In genomic region chr2:105748564-105748963, GRCh38 we compare ENCODE assay signal across 11 cellular contexts. TPM values are rescaled to one million over a fixed set of nuclear protein-coding genes. Genes with fewer than 3 reads are reported as not detected.
DNase-seq lines count a peak whose midpoint lies in the region; ATAC-seq and TF ChIP-seq lines count a peak whose summit lies in the region.
"Had no signal": no experiment of that assay in that cellular context is flagged by ENCODE, and none has a peak within 500 bp of the region (broad histone marks: within the 10 kb centered on the region; RNA-seq: fewer than 3 reads in every experiment).

No MANE protein-coding gene starts in this region.

- H3K4me1 Mint-ChIP-seq in activated T-helper 17 cell treated with anti-CD3 and anti-CD28 coated beads, Interleukin-2, amount 50 U/mL, for 72 hours = peaks cover 48% of the 10 kb centered on the region

- no peak overlapping the region for H3K4me2 ChIP-seq in fibroblast of lung (ENCODE audit: extremely low read depth, insufficient read depth, low read length)

- no peak overlapping the region for H2AFZ ChIP-seq in fibroblast of lung (ENCODE audit: low read length)

- ATAC-seq in activated T-helper 17 cell treated with anti-CD3 and anti-CD28 coated beads, Interleukin-2, amount 50 U/mL, for 72 hours (replicated peaks) = no peak
- ATAC-seq in upper lobe of right lung = no peak

- no peaks in the 10 kb centered on the region for H3K36me3 ChIP-seq in fibroblast of lung (ENCODE audit: control insufficient read depth, insufficient read depth, low read length)
- H3K36me3 ChIP-seq in upper lobe of right lung = no peaks in the 10 kb centered on the region

- no peaks in the 10 kb centered on the region for H3K9me3 Mint-ChIP-seq in activated T-helper 17 cell treated with anti-CD3 and anti-CD28 coated beads, Interleukin-2, amount 50 U/mL, for 72 hours
- H3K9me3 Mint-ChIP-seq: H9 had no signal

- peaks cover 47% of the 10 kb centered on the region for H3K79me2 ChIP-seq in fibroblast of lung (ENCODE audit: control insufficient read depth, insufficient read depth, low read length)

- intact Hi-C loops in upper lobe of right lung (cut with DNase I) = no loop called here

- DNase-seq in activated effector memory CD4-positive, alpha-beta T cell treated with anti-CD3 and anti-CD28 coated beads, Interleukin-2, amount 50 U/mL, for 16 hours = peak; percentile 64
- DNase-seq in activated effector memory CD4-positive, alpha-beta T cell treated with Interleukin-2 at 50 U/mL for 16 hours = no peak
- DNase-seq in fibroblast of lung (ENCODE audit: low read depth in 2 of 2) (no peak), upper lobe of right lung (no peak), NCI-H345 treated with DMSO at 0.1 percent for 48 hours (lab: John Stamatoyannopoulos, UW; ENCODE audit: unreplicated experiment) (no peak), NK-92 (lab: John Stamatoyannopoulos, UW; ENCODE audit: unreplicated experiment) (no peak)
- no peak for DNase-seq in effector CD4-positive, alpha-beta T cell
- DNase-seq: GDM1, H9 had no signal

- H3K9ac ChIP-seq in fibroblast of lung (ENCODE audit: insufficient read depth, low read length) = no peak overlapping the region

- peaks cover 2% of the 10 kb centered on the region for H3K27me3 ChIP-seq in fibroblast of lung (ENCODE audit: control insufficient read depth, insufficient read depth, low read length)
- no peaks in the 10 kb centered on the region for H3K27me3 ChIP-seq in upper lobe of right lung
- H3K27me3 ChIP-seq: neutrophil had no signal

- H3K9me3 ChIP-seq in fibroblast of lung (ENCODE audit: control insufficient read depth, insufficient read depth, low read depth, low read length) (no peaks in the 10 kb centered on the region), upper lobe of right lung (no peaks in the 10 kb centered on the region)
- H3K9me3 ChIP-seq: neutrophil had no signal

- H3K4me3 Mint-ChIP-seq in activated T-helper 17 cell treated with anti-CD3 and anti-CD28 coated beads, Interleukin-2, amount 50 U/mL, for 72 hours = peak overlapping the region; percentile 98
- H3K4me3 Mint-ChIP-seq: H9 had no signal

- peak overlapping the region; percentile 98 for H3K27ac Mint-ChIP-seq in activated T-helper 17 cell treated with anti-CD3 and anti-CD28 coated beads, Interleukin-2, amount 50 U/mL, for 72 hours

- H4K20me1 ChIP-seq in fibroblast of lung (ENCODE audit: control insufficient read depth, extremely low read depth, insufficient read depth, low read length) = no peaks in the 10 kb centered on the region

- peak overlapping the region; percentile 34 for H3K27ac ChIP-seq in fibroblast of lung (ENCODE audit: insufficient read depth, low read length)
- H3K27ac ChIP-seq in upper lobe of right lung = no peak overlapping the region

- H3K27me3 Mint-ChIP-seq in activated T-helper 17 cell treated with anti-CD3 and anti-CD28 coated beads, Interleukin-2, amount 50 U/mL, for 72 hours = no peaks in the 10 kb centered on the region

- H3K4me3 ChIP-seq in fibroblast of lung (replicated peaks in 1 of 4; ENCODE audit: control extremely low read depth in 1 of 4, insufficient read depth in 1 of 4, low read depth in 3 of 4, low read length in 4 of 4) (no peak overlapping the region), upper lobe of right lung (no peak overlapping the region)

- TF ChIP-seq CTCF in fibroblast of lung (conservative IDR thresholded peaks at IDR 0.05 in 1 of 2, IDR thresholded peaks at IDR 0.05 in 1 of 2; ENCODE audit: low read depth in 1 of 2, low read length in 2 of 2) = no peak
- TF ChIP-seq CTCF in upper lobe of right lung (IDR thresholded peaks at IDR 0.05) = peak; percentile 6

- peaks cover 17% of the 10 kb centered on the region for H3K4me1 ChIP-seq in fibroblast of lung (ENCODE audit: control insufficient read depth, extremely low read depth, insufficient read depth, low read length)
- peaks cover 33% of the 10 kb centered on the region for H3K4me1 ChIP-seq in upper lobe of right lung

- H3K36me3 Mint-ChIP-seq in activated T-helper 17 cell treated with anti-CD3 and anti-CD28 coated beads, Interleukin-2, amount 50 U/mL, for 72 hours (ENCODE audit: low read depth) = peaks cover 87% of the 10 kb centered on the region

RNA-seq across cellular contexts. Expression of gene NCK2, which starts 3.9 kb away (rescaled TPM):
- total RNA-seq in activated T-helper 17 cell treated with anti-CD3 and anti-CD28 coated beads, Interleukin-2, amount 50 U/mL, for 72 hours = 10 to 100 TPM; 75.4 to 85.4 TPM
- 25.4 and 30.8 TPM in 2 replicates for total RNA-seq in fibroblast of lung
- polyA plus RNA-seq in fibroblast of lung = 20.3 and 51.3 TPM in 2 replicates
- 17.1 and 39.3 TPM in 2 replicates for polyA plus RNA-seq in fibroblast of lung (2012)
- polyA minus RNA-seq in fibroblast of lung (ENCODE audit: low replicate concordance) = 2.0 and 52.0 TPM in 2 replicates
- 49.7 TPM for total RNA-seq in upper lobe of right lung
